10 cellular contexts compared by ENCODE assay signal in the genomic region with DNA sequence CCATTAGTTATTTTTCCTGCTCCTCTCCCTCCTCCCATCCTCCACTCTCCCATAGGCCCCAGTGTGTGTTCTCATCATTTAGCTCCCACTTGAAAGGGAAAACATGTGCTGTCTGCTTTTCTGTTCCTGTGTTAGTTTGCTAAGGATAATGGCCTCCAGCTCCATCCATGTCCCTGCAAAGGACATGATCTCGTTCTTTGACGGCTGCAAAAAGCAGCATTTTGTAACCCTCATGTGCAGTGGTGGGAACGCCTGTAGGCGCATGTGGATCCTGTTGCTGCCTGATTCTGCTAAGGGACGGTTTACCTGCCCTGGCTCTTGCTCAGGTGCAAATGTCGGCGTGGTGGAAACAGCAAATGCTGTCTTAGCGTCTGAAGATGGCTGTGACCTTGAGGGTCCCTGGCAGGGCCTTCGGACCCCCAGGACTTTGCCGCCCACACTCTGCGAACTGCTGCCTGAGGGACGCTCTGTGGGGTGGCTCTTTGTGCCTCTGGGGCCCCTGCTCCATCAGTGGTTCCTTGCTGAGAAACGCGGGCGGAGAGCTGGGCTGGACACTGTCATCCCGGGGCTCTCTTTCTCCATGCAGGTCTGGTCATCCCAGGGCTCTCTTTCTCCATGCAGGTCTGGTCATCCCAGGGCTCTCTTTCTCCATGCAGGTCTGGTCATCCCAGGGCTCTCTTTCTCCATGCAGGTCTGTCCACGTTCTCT. TPM values are rescaled to one million over a fixed set of nuclear protein-coding genes. Genes with fewer than 3 reads are reported as not detected.
DNase-seq lines count a peak whose midpoint lies in the region; ATAC-seq and TF ChIP-seq lines count a peak whose summit lies in the region.
"Had no signal": no experiment of that assay in that cellular context is flagged by ENCODE, and none has a peak within 500 bp of the region (broad histone marks: within the 10 kb centered on the region; RNA-seq: fewer than 3 reads in every experiment).

No MANE protein-coding gene starts in this region.

- H3K27ac ChIP-seq in osteoblast (ENCODE audit: low read depth, low read length), result no peak overlapping the region

- H3K4me3 Mint-ChIP-seq in activated naive CD4-positive, alpha-beta T cell treated with anti-CD3 and anti-CD28 coated beads, Interleukin-2, amount 50 U/mL, for 24 hours, result peak overlapping the region; percentile 78
- peak overlapping the region; percentile 86 to 91 for H3K4me3 Mint-ChIP-seq in stimulated activated naive CD8-positive, alpha-beta T cell treated with anti-CD3 and anti-CD28 coated beads, Interleukin-15, amount 100 ng/mL, for 72 hours

- no peaks in the 10 kb centered on the region for H4K20me1 ChIP-seq in osteoblast (ENCODE audit: insufficient read depth, low read length)

- TF ChIP-seq CTCF in osteoblast (IDR thresholded peaks at IDR 0.05; ENCODE audit: extremely low read depth, low read depth, low read length), result no peak

- H2AFZ ChIP-seq in osteoblast (ENCODE audit: low read length), result no peak overlapping the region

- H3K4me1 Mint-ChIP-seq in activated naive CD4-positive, alpha-beta T cell treated with anti-CD3 and anti-CD28 coated beads, Interleukin-2, amount 50 U/mL, for 24 hours, result peaks cover 36% of the 10 kb centered on the region
- H3K4me1 Mint-ChIP-seq in stimulated activated naive CD8-positive, alpha-beta T cell treated with anti-CD3 and anti-CD28 coated beads, Interleukin-15, amount 100 ng/mL, for 72 hours, result peaks cover 56% of the 10 kb centered on the region

- no peaks in the 10 kb centered on the region for H3K79me2 ChIP-seq in osteoblast (ENCODE audit: insufficient read depth, low read length)

- no peaks in the 10 kb centered on the region for H3K27me3 ChIP-seq in osteoblast (ENCODE audit: insufficient read depth, low read length)

- no peaks in the 10 kb centered on the region for H3K27me3 Mint-ChIP-seq in activated naive CD4-positive, alpha-beta T cell treated with anti-CD3 and anti-CD28 coated beads, Interleukin-2, amount 50 U/mL, for 24 hours
- H3K27me3 Mint-ChIP-seq in stimulated activated naive CD8-positive, alpha-beta T cell treated with anti-CD3 and anti-CD28 coated beads, Interleukin-15, amount 100 ng/mL, for 72 hours, result no peaks in the 10 kb centered on the region
- H3K27me3 Mint-ChIP-seq: brain had no signal

- H3K36me3 Mint-ChIP-seq in activated naive CD4-positive, alpha-beta T cell treated with anti-CD3 and anti-CD28 coated beads, Interleukin-2, amount 50 U/mL, for 24 hours, result no peaks in the 10 kb centered on the region

- no peak for ATAC-seq in stimulated activated naive CD8-positive, alpha-beta T cell treated with anti-CD3 and anti-CD28 coated beads, Interleukin-15, amount 100 ng/mL, for 72 hours

- H3K9me3 ChIP-seq in osteoblast (ENCODE audit: low read depth, low read length), result no peaks in the 10 kb centered on the region

- no peak for DNase-seq in activated naive CD4-positive, alpha-beta T cell treated with anti-CD3 and anti-CD28 coated beads, Interleukin-2, amount 50 U/mL, for 16 hours
- DNase-seq in HT1080 (ENCODE audit: low read depth) (peak; percentile 23), osteoblast (ENCODE audit: insufficient read length, low spot score, missing footprints) (no peak), NK-92 (lab: John Stamatoyannopoulos, UW; ENCODE audit: unreplicated experiment) (no peak)
- peak; percentile 53 for DNase-seq in activated CD8-positive, alpha-beta memory T cell treated with anti-CD3 and anti-CD28 coated beads, Interleukin-2, amount 50 U/mL, for 48 hours
- DNase-seq in stimulated activated naive CD8-positive, alpha-beta T cell treated with anti-CD3 and anti-CD28 coated beads, Interleukin-15, amount 100 ng/mL, for 72 hours, result peak in 1 of 2 donors; percentile 10
- DNase-seq in effector CD8-positive, alpha-beta T cell (lab: John Stamatoyannopoulos, UW), result no peak

- no peak overlapping the region for H3K4me3 ChIP-seq in osteoblast (ENCODE audit: insufficient read depth, low read length)

- H3K9me3 Mint-ChIP-seq in activated naive CD4-positive, alpha-beta T cell treated with anti-CD3 and anti-CD28 coated beads, Interleukin-2, amount 50 U/mL, for 24 hours, result no peaks in the 10 kb centered on the region
- no peaks in the 10 kb centered on the region for H3K9me3 Mint-ChIP-seq in stimulated activated naive CD8-positive, alpha-beta T cell treated with anti-CD3 and anti-CD28 coated beads, Interleukin-15, amount 100 ng/mL, for 72 hours
- H3K9me3 Mint-ChIP-seq: brain had no signal

- no peak overlapping the region for H3K4me2 ChIP-seq in osteoblast (ENCODE audit: insufficient read depth, low read length)

- no peaks in the 10 kb centered on the region for H3K36me3 ChIP-seq in osteoblast (ENCODE audit: insufficient read depth, low read length)

- H3K27ac Mint-ChIP-seq in activated naive CD4-positive, alpha-beta T cell treated with anti-CD3 and anti-CD28 coated beads, Interleukin-2, amount 50 U/mL, for 24 hours, result peak overlapping the region; percentile 92
- H3K27ac Mint-ChIP-seq in stimulated activated naive CD8-positive, alpha-beta T cell treated with anti-CD3 and anti-CD28 coated beads, Interleukin-15, amount 100 ng/mL, for 72 hours, result peak overlapping the region; percentile 89 to 99
- H3K27ac Mint-ChIP-seq: brain had no signal

- peaks cover under 1% of the 10 kb centered on the region for H3K4me1 ChIP-seq in osteoblast (ENCODE audit: insufficient read depth, low read length)

RNA-seq across cellular contexts. Expression of a gene that starts 5.5 kb away (rescaled TPM):
- 54.1 and 55.6 TPM in 2 replicates for total RNA-seq in HT1080 (2014; rRNA removed; shearing (Covaris generic))
- polyA plus RNA-seq in HT1080 (2015; cell fraction: cytosol; rRNA removed), result 33.9 and 38.9 TPM in 2 replicates
- 94.2 and 105 TPM in 2 replicates for polyA plus RNA-seq in HT1080 (2015; cell fraction: nucleus; rRNA removed)
- total RNA-seq in osteoblast, result 28.3 and 31.5 TPM in 2 replicates

RNA-seq across cellular contexts. Expression of a gene that starts 9.4 kb away (rescaled TPM):
- total RNA-seq in HT1080 (2014; rRNA removed; shearing (Covaris generic)), result 0.43 and 0.70 TPM in 2 replicates
- polyA plus RNA-seq in HT1080 (2015; cell fraction: cytosol; rRNA removed), result 0.69 and 1.1 TPM in 2 replicates
- polyA plus RNA-seq in HT1080 (2015; cell fraction: nucleus; rRNA removed), result 2.1 and 2.2 TPM in 2 replicates
- total RNA-seq in osteoblast, result 5.9 and 7.6 TPM in 2 replicates

RNA-seq across cellular contexts. Expression of a gene that starts 15.3 kb away (rescaled TPM):
- total RNA-seq in HT1080 (2014; rRNA removed; shearing (Covaris generic)), result 107 and 109 TPM in 2 replicates
- polyA plus RNA-seq in HT1080 (2015; cell fraction: cytosol; rRNA removed), result 96.1 and 111 TPM in 2 replicates
- polyA plus RNA-seq in HT1080 (2015; cell fraction: nucleus; rRNA removed), result 57.8 and 60.2 TPM in 2 replicates
- total RNA-seq in osteoblast, result 55.4 and 56.1 TPM in 2 replicates

RNA-seq across cellular contexts. Expression of a gene that starts 30.6 kb away (rescaled TPM):
- 31.5 and 48.4 TPM in 2 replicates for total RNA-seq in HT1080 (2014; rRNA removed; shearing (Covaris generic))
- 21.0 and 28.4 TPM in 2 replicates for polyA plus RNA-seq in HT1080 (2015; cell fraction: cytosol; rRNA removed)
- 11.9 and 17.9 TPM in 2 replicates for polyA plus RNA-seq in HT1080 (2015; cell fraction: nucleus; rRNA removed)
- 5.1 and 6.5 TPM in 2 replicates for total RNA-seq in osteoblast

RNA-seq across cellular contexts. Expression of a gene that starts 36.0 kb away (rescaled TPM):
- total RNA-seq in HT1080 (2014; rRNA removed; shearing (Covaris generic)), result not detected in 2 replicates
- not detected in 2 replicates for polyA plus RNA-seq in HT1080 (2015; cell fraction: cytosol; rRNA removed)
- polyA plus RNA-seq in HT1080 (2015; cell fraction: nucleus; rRNA removed), result not detected in 2 replicates
- under 0.01 TPM in 2 replicates for total RNA-seq in osteoblast
- total RNA-seq: Daoy had no signal

Comparison
In these comparisons a context has a peak if more than half of its experiments do, and no peak if none do; other contexts are left out.
1. DNase-seq: peak in HT1080 (single experiment) and activated CD8-positive, alpha-beta memory T cell treated with anti-CD3 and anti-CD28 coated beads, Interleukin-2, amount 50 U/mL, for 48 hours (single experiment); none in activated naive CD4-positive, alpha-beta T cell treated with anti-CD3 and anti-CD28 coated beads, Interleukin-2, amount 50 U/mL, for 16 hours (single experiment), effector CD8-positive, alpha-beta T cell (single experiment), osteoblast (single experiment) and NK-92 (single experiment).